ENCODE assay signal across 8 cellular contexts in the genomic region with DNA sequence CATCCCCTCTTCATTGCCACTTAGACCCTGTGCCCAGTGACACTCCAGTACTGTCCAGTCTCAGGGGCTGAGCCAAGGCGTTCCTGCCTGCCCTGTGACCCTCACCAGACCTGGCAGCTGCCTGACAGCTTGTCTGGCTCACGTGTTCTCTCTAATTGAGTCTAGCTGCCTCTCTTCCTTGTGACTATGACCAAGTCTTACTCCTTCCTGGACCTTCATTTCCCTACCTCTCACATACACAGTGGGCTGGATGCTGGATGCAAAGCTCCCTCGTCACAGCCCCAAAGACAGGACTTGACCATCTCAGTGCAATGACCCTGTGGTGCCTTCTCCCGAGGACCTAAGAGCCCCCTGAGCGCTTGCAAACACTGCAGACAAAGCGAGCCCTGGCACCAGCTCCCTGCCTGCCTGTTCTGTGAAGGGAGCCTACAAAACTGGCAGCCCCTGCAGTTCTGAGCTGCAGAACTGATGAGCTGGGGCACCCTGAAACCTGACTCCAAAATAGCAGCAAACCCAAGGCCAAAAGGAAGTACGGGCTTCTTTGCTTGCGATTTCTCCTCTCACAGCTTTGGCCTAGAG. TPM values are rescaled to one million over a fixed set of nuclear protein-coding genes. Genes with fewer than 3 reads are reported as not detected.
DNase-seq lines count a peak whose midpoint lies in the region; ATAC-seq and TF ChIP-seq lines count a peak whose summit lies in the region.

No MANE protein-coding gene starts in this region.

- peaks cover 94% of the 10 kb centered on the region for H3K4me1 ChIP-seq in left ventricle myocardium inferior

- H3K36me3 ChIP-seq in left ventricle myocardium inferior: no peaks in the 10 kb centered on the region

- no peak for TF ChIP-seq CTCF in HFF-Myc (IDR thresholded peaks at IDR 0.05; ENCODE audit: low read depth, low read length, missing control alignments)
- TF ChIP-seq CTCF in WI38 (IDR thresholded peaks at IDR 0.05; ENCODE audit: low read depth, low read length): no peak
- no peak for TF ChIP-seq CTCF in left ventricle myocardium inferior (IDR thresholded peaks at IDR 0.05; ENCODE audit: borderline replicate concordance)

- intact Hi-C loops in left ventricle myocardium inferior (cut with micrococcal nuclease): no loop called here

- DNase-seq in HFF-Myc (ENCODE audit: extremely low read depth, low read depth): no peak
- no peak for DNase-seq in left ventricle myocardium inferior
- no peak for DNase-seq in skeletal muscle cell (ENCODE audit: low read depth)
- no peak for DNase-seq in DMS153 treated with DMSO at 0.1 percent for 48 hours (lab: John Stamatoyannopoulos, UW; ENCODE audit: unreplicated experiment)
- no peak for DNase-seq in NCI-H1105 treated with DMSO at 0.1 percent for 48 hours (lab: John Stamatoyannopoulos, UW)
- DNase-seq in NCI-H1417 (lab: John Stamatoyannopoulos, UW): no peak

- no peaks in the 10 kb centered on the region for H3K27me3 ChIP-seq in left ventricle myocardium inferior (ENCODE audit: low read depth)

- no peak for ATAC-seq in GM21528 (IDR thresholded peaks at IDR 0.05; ENCODE audit: low FRiP score, unreplicated experiment)

- peak overlapping the region; percentile 93 for H3K27ac ChIP-seq in left ventricle myocardium inferior (replicated peaks)

- no peaks in the 10 kb centered on the region for H3K9me3 ChIP-seq in left ventricle myocardium inferior (replicated peaks)

- H3K4me3 ChIP-seq in HFF-Myc (replicated peaks; ENCODE audit: low read depth, low read length) (peak overlapping the region; percentile 93), WI38 (ENCODE audit: low read depth, low read length) (peak overlapping the region; percentile 82), left ventricle myocardium inferior (peak overlapping the region; percentile 93), skeletal muscle cell (ENCODE audit: low read depth, low read length) (peak overlapping the region; percentile 82)

RNA-seq across cellular contexts. Expression of gene DEXI, which starts 1.7 kb away (rescaled TPM):
- 110 TPM for total RNA-seq in left ventricle myocardium inferior

RNA-seq across cellular contexts. Expression of gene CLEC16A, which starts 3.8 kb away (rescaled TPM):
- 24.6 TPM for total RNA-seq in left ventricle myocardium inferior
